8 cellular contexts compared by ENCODE assay signal in genomic region chr5:74673011-74673790, GRCh38. TPM values are rescaled to one million over a fixed set of nuclear protein-coding genes. Genes with fewer than 3 reads are reported as not detected.
A peak's percentile ranks its signal among the peaks of the same experiment; 100 is the strongest.
DNase-seq lines count a peak whose midpoint lies in the region; ATAC-seq, FAIRE-seq and TF ChIP-seq lines count a peak whose summit lies in the region.

No MANE protein-coding gene starts in this region.

- ATAC-seq in omental fat pad (ENCODE audit: low FRiP score) = no peak
- ATAC-seq in left colon = no peak

- H3K27me3 ChIP-seq in tibial artery = no peaks in the 10 kb centered on the region

- H3K36me3 ChIP-seq in tibial artery = no peaks in the 10 kb centered on the region

- peaks cover 0 to 22% (median 12%) of the 10 kb centered on the region in 4 donors for H3K4me1 ChIP-seq in tibial artery

- no peaks in the 10 kb centered on the region for H3K9me3 ChIP-seq in tibial artery

- intact Hi-C loops in tibial artery (cut with DNase I; ENCODE audit: low total_unique reads) = loop anchor here (5.0 kb wide), 1 partner anchor 244 kb away; no protein-coding TSS in a partner anchor
- intact Hi-C loops in left colon (cut with DNase I, micrococcal nuclease) = loop anchor here in 1 of 2 donors (10.0 kb wide), 1 partner anchor 242 kb away; no protein-coding TSS in a partner anchor

- peak overlapping the region; percentile 47 to 61 for H3K27ac ChIP-seq in tibial artery

- FAIRE-seq in islet of Langerhans (lab: Jason Lieb, UNC) = peak; percentile 98

- peak; percentile 68 for DNase-seq in EH (ENCODE audit: low read depth)
- peak; percentile 46 for DNase-seq in NCI-H1105 treated with DMSO at 0.1 percent for 48 hours (lab: John Stamatoyannopoulos, UW)
- peak; percentile 51 for DNase-seq in astrocyte of the hippocampus (ENCODE audit: low read depth, low spot score)
- DNase-seq in tibial artery = no peak
- DNase-seq in omental fat pad (ENCODE audit: low spot score) = no peak
- DNase-seq in left colon = no peak
- DNase-seq in stimulated activated CD4-positive, alpha-beta T cell treated with anti-CD3 and anti-CD28 coated beads, Interleukin-12 subunit alpha, Interleukin-12 subunit beta, amount 100 ng/mL, for 4 hours = no peak

- TF ChIP-seq CTCF in tibial artery (IDR thresholded peaks at IDR 0.05) (peak; percentile 49 to 52), omental fat pad (IDR thresholded peaks at IDR 0.05) (no peak)

- peak overlapping the region; percentile 20 to 44 for H3K4me3 ChIP-seq in tibial artery

RNA-seq across cellular contexts. Expression of gene HEXB, which starts 11.8 kb away (rescaled TPM):
- 100 to 1,000 TPM in 3 of 4 donors, 10 to 100 TPM in 1; 94.2 to 204 (median 136) TPM for total RNA-seq in omental fat pad
- 100 to 1,000 TPM; 153 to 216 TPM for total RNA-seq in left colon

RNA-seq across cellular contexts. Expression of gene ENC1, which starts 32.7 kb away (rescaled TPM):
- total RNA-seq in omental fat pad = 10 to 100 TPM in 3 of 4 donors, 1 to 10 TPM in 1; 7.8 to 22.1 (median 12.9) TPM
- 10 to 100 TPM; 18.9 to 27.4 TPM for total RNA-seq in left colon

Comparison
In these comparisons a context has a peak if more than half of its experiments do, and no peak if none do; other contexts are left out.
1. DNase-seq: peak in EH (single experiment), NCI-H1105 treated with DMSO at 0.1 percent for 48 hours (single experiment) and astrocyte of the hippocampus (single experiment); none in tibial artery (0 of 2), omental fat pad (single experiment), left colon (0 of 2) and stimulated activated CD4-positive, alpha-beta T cell treated with anti-CD3 and anti-CD28 coated beads, Interleukin-12 subunit alpha, Interleukin-12 subunit beta, amount 100 ng/mL, for 4 hours (single experiment).
2. CTCF ChIP-seq: peak in tibial artery (2 of 2); none in omental fat pad (0 of 3).